9 cellular contexts compared by ENCODE assay signal in the genomic region with DNA sequence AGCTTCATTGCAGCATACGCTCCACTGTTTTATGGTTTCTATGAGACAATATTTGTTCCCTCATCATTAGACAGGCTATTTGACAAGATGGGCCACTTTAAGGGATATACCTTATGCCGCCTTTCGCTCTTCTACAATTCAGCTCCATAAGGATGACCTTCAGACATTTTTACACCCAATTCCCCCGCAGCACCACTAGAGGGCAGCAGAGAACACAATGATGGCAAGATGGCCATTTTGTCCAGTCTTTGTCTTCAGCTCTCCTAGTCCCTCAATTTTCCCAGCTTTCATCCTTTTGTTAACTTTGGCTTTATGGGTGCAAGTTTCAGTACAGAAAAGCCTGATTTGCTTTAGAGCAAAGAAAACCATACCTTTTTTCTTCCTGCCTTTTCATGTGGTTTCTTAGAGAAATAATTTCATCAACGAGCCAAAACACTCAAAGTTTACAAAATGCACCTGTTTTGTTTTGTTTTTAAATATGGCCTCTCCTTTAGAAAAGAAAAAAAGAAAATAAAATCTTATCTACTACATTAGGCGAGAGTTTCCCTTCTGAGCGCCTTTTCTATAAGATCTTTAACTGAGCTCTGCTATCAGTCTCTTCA.
A peak's percentile ranks its signal among the peaks of the same experiment; 100 is the strongest.
DNase-seq lines count a peak whose midpoint lies in the region; ATAC-seq lines count a peak whose summit lies in the region.
"Had no signal": no experiment of that assay in that cellular context is flagged by ENCODE, and none has a peak within 500 bp of the region (broad histone marks: within the 10 kb centered on the region; RNA-seq: fewer than 3 reads in every experiment).

No MANE protein-coding gene starts in this region.

- H3K27ac Mint-ChIP-seq in activated CD4-positive, alpha-beta T cell treated with anti-CD3 and anti-CD28 coated beads for 36 hours = no peak overlapping the region
- H3K27ac Mint-ChIP-seq in memory B cell = no peak overlapping the region
- H3K27ac Mint-ChIP-seq in stimulated activated memory B cell treated with anti-CD40 and anti-IgM and Interleukin-4, amounts not matched to agents 10 μg/mL and 1 μg/mL and 100 μg/mL, for 72 hours = no peak overlapping the region
- H3K27ac Mint-ChIP-seq: activated naive CD4-positive, alpha-beta T cell treated with anti-CD3 and anti-CD28 coated beads, Interleukin-2, amount 50 U/mL, for 72 hours had no signal

- no peaks in the 10 kb centered on the region for H3K9me3 Mint-ChIP-seq in activated CD4-positive, alpha-beta T cell treated with anti-CD3 and anti-CD28 coated beads for 36 hours (ENCODE audit: low read depth)
- H3K9me3 Mint-ChIP-seq in memory B cell = no peaks in the 10 kb centered on the region
- H3K9me3 Mint-ChIP-seq in stimulated activated memory B cell treated with anti-CD40 and anti-IgM and Interleukin-4, amounts not matched to agents 10 μg/mL and 1 μg/mL and 100 μg/mL, for 72 hours = no peaks in the 10 kb centered on the region
- H3K9me3 Mint-ChIP-seq: activated naive CD4-positive, alpha-beta T cell treated with anti-CD3 and anti-CD28 coated beads, Interleukin-2, amount 50 U/mL, for 72 hours had no signal

- intact Hi-C loops in activated CD4-positive, alpha-beta T cell treated with anti-CD3 and anti-CD28 coated beads for 36 hours (cut with DNase I, micrococcal nuclease) = loop anchor here (1.0 to 5.0 kb wide), 5 partner anchors 366 to 1091 kb away; no protein-coding TSS in a partner anchor

- DNase-seq in DMS114 treated with DMSO at 0.1 percent for 48 hours (lab: John Stamatoyannopoulos, UW; ENCODE audit: unreplicated experiment) (peak; percentile 72), NCI-H226 (peak; percentile 12), dermis microvascular lymphatic vessel endothelial cell (ENCODE audit: low read depth in 2 of 2) (peak; percentile 40 to 66), memory B cell (ENCODE audit: low spot score in 2 of 2) (peak; percentile 47)
- peak; percentile 69 for DNase-seq in activated CD4-positive, alpha-beta T cell treated with anti-CD3 and anti-CD28 coated beads for 36 hours
- DNase-seq in stimulated activated CD8-positive, alpha-beta memory T cell treated with anti-CD3 and anti-CD28 coated beads, Interleukin-2, amount 100 ng/mL, for 48 hours (ENCODE audit: low read depth in 2 of 2) = peak; percentile 4 to 28

- POLR2A ChIA-PET in activated CD4-positive, alpha-beta T cell treated with anti-CD3 and anti-CD28 coated beads for 36 hours (lab: Charles Lee) = no interaction called here

- no peak overlapping the region for H3K4me3 Mint-ChIP-seq in activated CD4-positive, alpha-beta T cell treated with anti-CD3 and anti-CD28 coated beads for 36 hours
- H3K4me3 Mint-ChIP-seq in memory B cell = no peak overlapping the region
- H3K4me3 Mint-ChIP-seq in stimulated activated memory B cell treated with anti-CD40 and anti-IgM and Interleukin-4, amounts not matched to agents 10 μg/mL and 1 μg/mL and 100 μg/mL, for 72 hours = no peak overlapping the region

- no peaks in the 10 kb centered on the region for H3K36me3 Mint-ChIP-seq in activated CD4-positive, alpha-beta T cell treated with anti-CD3 and anti-CD28 coated beads for 36 hours (ENCODE audit: low read depth)
- no peaks in the 10 kb centered on the region for H3K36me3 Mint-ChIP-seq in memory B cell
- H3K36me3 Mint-ChIP-seq in stimulated activated memory B cell treated with anti-CD40 and anti-IgM and Interleukin-4, amounts not matched to agents 10 μg/mL and 1 μg/mL and 100 μg/mL, for 72 hours = no peaks in the 10 kb centered on the region
- H3K36me3 Mint-ChIP-seq: activated naive CD4-positive, alpha-beta T cell treated with anti-CD3 and anti-CD28 coated beads, Interleukin-2, amount 50 U/mL, for 72 hours had no signal

- no peaks in the 10 kb centered on the region for H3K4me1 Mint-ChIP-seq in activated CD4-positive, alpha-beta T cell treated with anti-CD3 and anti-CD28 coated beads for 36 hours
- H3K4me1 Mint-ChIP-seq in memory B cell = peaks cover 3% of the 10 kb centered on the region
- H3K4me1 Mint-ChIP-seq in stimulated activated memory B cell treated with anti-CD40 and anti-IgM and Interleukin-4, amounts not matched to agents 10 μg/mL and 1 μg/mL and 100 μg/mL, for 72 hours = no peaks in the 10 kb centered on the region

- no peaks in the 10 kb centered on the region for H3K27me3 Mint-ChIP-seq in activated CD4-positive, alpha-beta T cell treated with anti-CD3 and anti-CD28 coated beads for 36 hours
- no peaks in the 10 kb centered on the region for H3K27me3 Mint-ChIP-seq in memory B cell
- H3K27me3 Mint-ChIP-seq in stimulated activated memory B cell treated with anti-CD40 and anti-IgM and Interleukin-4, amounts not matched to agents 10 μg/mL and 1 μg/mL and 100 μg/mL, for 72 hours = no peaks in the 10 kb centered on the region

- CTCF ChIA-PET in activated CD4-positive, alpha-beta T cell treated with anti-CD3 and anti-CD28 coated beads for 36 hours (lab: Charles Lee) = interaction anchor here (0.6 to 2.5 kb wide), 18 partner anchors 9 to 835 kb away, joined by 3 to 29 read pairs (median 3); no protein-coding TSS in a partner anchor

- ATAC-seq in HG02678 (IDR thresholded peaks at IDR 0.05; ENCODE audit: unreplicated experiment) = peak; percentile 48
- no peak for ATAC-seq in activated CD4-positive, alpha-beta T cell treated with anti-CD3 and anti-CD28 coated beads for 36 hours
- peak; percentile 35 for ATAC-seq in memory B cell (ENCODE audit: low read depth)
- no peak for ATAC-seq in stimulated activated memory B cell treated with anti-CD40 and anti-IgM and Interleukin-4, amounts not matched to agents 10 μg/mL and 1 μg/mL and 100 μg/mL, for 72 hours
- ATAC-seq: activated naive CD4-positive, alpha-beta T cell treated with anti-CD3 and anti-CD28 coated beads, Interleukin-2, amount 50 U/mL, for 72 hours had no signal

Comparison
In these comparisons a context has a peak if more than half of its experiments do, and no peak if none do; other contexts are left out.
1. DNase-seq: peak in every context shown above with its lines; median percentile 72 in DMS114 treated with DMSO at 0.1 percent for 48 hours; 69 in activated CD4-positive, alpha-beta T cell treated with anti-CD3 and anti-CD28 coated beads for 36 hours; 53 in dermis microvascular lymphatic vessel endothelial cell; 47 in memory B cell; 16 in stimulated activated CD8-positive, alpha-beta memory T cell treated with anti-CD3 and anti-CD28 coated beads, Interleukin-2, amount 100 ng/mL, for 48 hours; 12 in NCI-H226.
2. ATAC-seq: peak in HG02678 (single experiment) and memory B cell (single experiment); none in activated CD4-positive, alpha-beta T cell treated with anti-CD3 and anti-CD28 coated beads for 36 hours (single experiment) and stimulated activated memory B cell treated with anti-CD40 and anti-IgM and Interleukin-4, amounts not matched to agents 10 μg/mL and 1 μg/mL and 100 μg/mL, for 72 hours (single experiment).